Comparison of ENCODE assay signal across 1 cellular context in the genomic region with DNA sequence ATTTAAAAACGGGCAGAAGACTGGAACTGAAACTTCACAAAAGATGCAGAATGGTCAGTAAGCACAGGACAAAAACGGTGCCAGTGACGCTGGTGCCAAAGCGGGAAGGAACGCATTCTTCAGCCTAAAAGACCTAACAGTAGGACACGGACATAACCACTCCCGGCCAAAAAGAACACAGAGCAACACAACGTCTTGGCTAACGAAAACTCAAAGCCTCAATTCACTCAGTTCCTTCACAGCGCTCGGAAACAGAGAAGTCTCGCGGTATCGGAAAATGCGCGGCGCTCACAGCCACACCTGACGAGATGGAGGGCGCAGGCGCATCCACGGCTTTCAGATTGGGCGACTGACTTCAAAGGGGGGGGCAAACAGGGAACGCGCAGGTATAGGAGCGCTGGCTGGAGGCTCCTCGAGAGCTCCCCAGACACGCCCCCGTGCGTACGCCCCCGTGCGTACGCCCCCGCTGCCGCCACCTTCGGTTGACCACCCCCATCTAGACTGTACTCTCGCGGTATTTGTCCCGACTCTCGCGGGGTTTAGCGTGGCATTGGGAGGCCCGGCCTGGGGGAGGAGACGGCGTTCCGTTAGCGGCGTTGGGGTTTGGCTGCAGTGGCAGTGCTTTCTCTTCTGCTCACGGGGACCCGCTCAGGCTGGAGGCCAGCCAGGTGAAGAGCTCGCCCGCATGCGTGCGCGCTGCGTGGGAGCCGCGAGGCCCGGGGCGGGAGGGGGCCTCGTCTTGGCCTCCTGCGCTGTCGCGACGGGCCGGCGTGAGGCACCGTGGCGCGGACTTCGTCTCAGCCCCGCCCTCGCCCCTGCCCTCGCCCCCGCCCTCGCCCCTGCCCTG.
TF ChIP-seq lines count a peak whose summit lies in the region.

TSS of gene NKTR (plus strand) at position 576 of the 847 bp plus-strand sequence. CDS start 321 bp downstream, outside the sequence.

TF ChIP-seq in GM12878, 131 proteins besides CTCF, POLR2A, EP300 and RAD21 (continued from another document and continues in another):
- TF ChIP-seq HDAC6 (IDR thresholded peaks at IDR 0.05; ENCODE audit: unreplicated experiment) (no peak), CREB1 (IDR thresholded peaks at IDR 0.05; ENCODE audit: low read depth) (peak; percentile 63), ATF7 (IDR thresholded peaks at IDR 0.05; ENCODE audit: low read depth) (peak; percentile 98), USF1 (IDR thresholded peaks at IDR 0.05; ENCODE audit: borderline replicate concordance, extremely low read length, insufficient read depth, low read depth, low read length) (no peak), PAX8 (IDR thresholded peaks at IDR 0.05) (no peak), HCFC1 (IDR thresholded peaks at IDR 0.05; ENCODE audit: low read length) (no peak), IKZF2 (IDR thresholded peaks at IDR 0.05) (peak; percentile 23 to 33; a peak in 1 of 4 replicates), USF2 (IDR thresholded peaks at IDR 0.05; ENCODE audit: borderline replicate concordance, low read depth, low read length) (no peak; the same call in 1 of the 2 replicates), NR2F1 (conservative IDR thresholded peaks at IDR 0.05) (peak; percentile 35; the same call in 1 of the 2 replicates), CBX5 (IDR thresholded peaks at IDR 0.05; ENCODE audit: low read depth) (peak; percentile 54; the same call in 1 of the 2 replicates), HDAC2 (IDR thresholded peaks at IDR 0.05) (no peak), SUPT20H (IDR thresholded peaks at IDR 0.05; ENCODE audit: borderline replicate concordance, control insufficient read depth, low read depth, low read length) (no peak), SMARCA5 (IDR thresholded peaks at IDR 0.05) (no peak; the same call in 1 of the 2 replicates), BMI1 (IDR thresholded peaks at IDR 0.05; ENCODE audit: borderline replicate concordance) (no peak), MTA2 (IDR thresholded peaks at IDR 0.05; ENCODE audit: low read depth) (peak; percentile 30; the same call in 1 of the 2 replicates), RCOR1 (conservative IDR thresholded peaks at IDR 0.05; ENCODE audit: low read depth, low read length) (peak; percentile 98), EED (IDR thresholded peaks at IDR 0.05; ENCODE audit: low read depth) (no peak), TARDBP (IDR thresholded peaks at IDR 0.05; ENCODE audit: borderline replicate concordance) (no peak), PAX5 (IDR thresholded peaks at IDR 0.05; ENCODE audit: borderline replicate concordance, low read depth, low read length) (peak; percentile 77), NFIC (IDR thresholded peaks at IDR 0.05; ENCODE audit: low read depth, low read length) (no peak), ZBTB33 (IDR thresholded peaks at IDR 0.05) (no peak), TBL1XR1 (IDR thresholded peaks at IDR 0.05; ENCODE audit: low read depth, low read length) (peak; percentile 56; the same call in 1 of the 2 replicates), ZZZ3 (IDR thresholded peaks at IDR 0.05; ENCODE audit: control insufficient read depth, insufficient read length, low read depth) (no peak), POU2F2 (IDR thresholded peaks at IDR 0.05; ENCODE audit: borderline replicate concordance, low read depth, low read length) (peak; percentile 42), SIX5 (IDR thresholded peaks at IDR 0.05; ENCODE audit: low read depth, low read length, severe bottlenecking) (no peak), ZNF207 (IDR thresholded peaks at IDR 0.05; ENCODE audit: borderline replicate concordance) (peak; percentile 78; the same call in 1 of the 2 replicates), NBN (IDR thresholded peaks at IDR 0.05) (peak; percentile 87), BCL3 (IDR thresholded peaks at IDR 0.05; ENCODE audit: borderline replicate concordance, insufficient read depth, low read depth, low read length, poor library complexity, severe bottlenecking) (peak; percentile 76), BRCA1 (IDR thresholded peaks at IDR 0.05; ENCODE audit: low read depth, low read length) (peak; percentile 88), GATAD2B (conservative IDR thresholded peaks at IDR 0.05; ENCODE audit: low read depth) (peak; percentile 77), ZBED1 (IDR thresholded peaks at IDR 0.05; ENCODE audit: borderline replicate concordance) (peak; percentile 91), NFXL1 (IDR thresholded peaks at IDR 0.05; ENCODE audit: borderline replicate concordance) (no peak), CREM (IDR thresholded peaks at IDR 0.05; ENCODE audit: low read depth) (0 out of 2 replicates have a peak, but pooled peaks have one; percentile 49), RBBP5 (conservative IDR thresholded peaks at IDR 0.05) (no peak), NRF1 (conservative IDR thresholded peaks at IDR 0.05; ENCODE audit: low read depth, low read length) (peak; percentile 81), SREBF2 (IDR thresholded peaks at IDR 0.05; ENCODE audit: low read length) (no peak), SMC3 (IDR thresholded peaks at IDR 0.05; ENCODE audit: borderline replicate concordance, low read length) (no peak), SMAD5 (IDR thresholded peaks at IDR 0.05; ENCODE audit: low read depth) (peak; percentile 77; the same call in 1 of the 2 replicates), BHLHE40 (IDR thresholded peaks at IDR 0.05; ENCODE audit: borderline replicate concordance in 1 of 2, low read depth in 2 of 2, low read length in 1 of 2) (peak; percentile 61 to 82), POLR2AphosphoS5 (IDR thresholded peaks at IDR 0.05; ENCODE audit: low read length) (peak; percentile 97), SUZ12 (IDR thresholded peaks at IDR 0.05; ENCODE audit: unreplicated experiment) (no peak)
- TF ChIP-seq, protein P1, sequence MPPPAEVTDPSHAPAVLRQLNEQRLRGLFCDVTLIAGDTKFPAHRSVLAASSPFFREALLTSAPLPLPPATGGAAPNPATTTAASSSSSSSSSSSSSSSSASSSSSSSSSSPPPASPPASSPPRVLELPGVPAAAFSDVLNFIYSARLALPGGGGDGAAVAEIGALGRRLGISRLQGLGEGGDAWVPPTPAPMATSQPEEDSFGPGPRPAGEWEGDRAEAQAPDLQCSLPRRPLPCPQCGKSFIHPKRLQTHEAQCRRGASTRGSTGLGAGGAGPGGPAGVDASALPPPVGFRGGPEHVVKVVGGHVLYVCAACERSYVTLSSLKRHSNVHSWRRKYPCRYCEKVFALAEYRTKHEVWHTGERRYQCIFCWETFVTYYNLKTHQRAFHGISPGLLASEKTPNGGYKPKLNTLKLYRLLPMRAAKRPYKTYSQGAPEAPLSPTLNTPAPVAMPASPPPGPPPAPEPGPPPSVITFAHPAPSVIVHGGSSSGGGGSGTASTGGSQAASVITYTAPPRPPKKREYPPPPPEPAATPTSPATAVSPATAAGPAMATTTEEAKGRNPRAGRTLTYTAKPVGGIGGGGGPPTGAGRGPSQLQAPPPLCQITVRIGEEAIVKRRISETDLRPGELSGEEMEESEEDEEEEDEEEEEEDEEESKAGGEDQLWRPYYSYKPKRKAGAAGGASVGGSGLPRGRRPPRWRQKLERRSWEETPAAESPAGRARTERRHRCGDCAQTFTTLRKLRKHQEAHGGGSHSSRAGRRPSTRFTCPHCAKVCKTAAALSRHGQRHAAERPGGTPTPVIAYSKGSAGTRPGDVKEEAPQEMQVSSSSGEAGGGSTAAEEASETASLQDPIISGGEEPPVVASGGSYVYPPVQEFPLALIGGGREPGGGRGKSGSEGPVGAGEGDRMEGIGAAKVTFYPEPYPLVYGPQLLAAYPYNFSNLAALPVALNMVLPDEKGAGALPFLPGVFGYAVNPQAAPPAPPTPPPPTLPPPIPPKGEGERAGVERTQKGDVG (CRISPR knock-in tag; IDR thresholded peaks at IDR 0.05), result no peak
- TF ChIP-seq, protein P2, sequence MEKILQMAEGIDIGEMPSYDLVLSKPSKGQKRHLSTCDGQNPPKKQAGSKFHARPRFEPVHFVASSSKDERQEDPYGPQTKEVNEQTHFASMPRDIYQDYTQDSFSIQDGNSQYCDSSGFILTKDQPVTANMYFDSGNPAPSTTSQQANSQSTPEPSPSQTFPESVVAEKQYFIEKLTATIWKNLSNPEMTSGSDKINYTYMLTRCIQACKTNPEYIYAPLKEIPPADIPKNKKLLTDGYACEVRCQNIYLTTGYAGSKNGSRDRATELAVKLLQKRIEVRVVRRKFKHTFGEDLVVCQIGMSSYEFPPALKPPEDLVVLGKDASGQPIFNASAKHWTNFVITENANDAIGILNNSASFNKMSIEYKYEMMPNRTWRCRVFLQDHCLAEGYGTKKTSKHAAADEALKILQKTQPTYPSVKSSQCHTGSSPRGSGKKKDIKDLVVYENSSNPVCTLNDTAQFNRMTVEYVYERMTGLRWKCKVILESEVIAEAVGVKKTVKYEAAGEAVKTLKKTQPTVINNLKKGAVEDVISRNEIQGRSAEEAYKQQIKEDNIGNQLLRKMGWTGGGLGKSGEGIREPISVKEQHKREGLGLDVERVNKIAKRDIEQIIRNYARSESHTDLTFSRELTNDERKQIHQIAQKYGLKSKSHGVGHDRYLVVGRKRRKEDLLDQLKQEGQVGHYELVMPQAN (conservative IDR thresholded peaks at IDR 0.05), result peak; percentile 70; the same call in 1 of the 2 replicates
- TF ChIP-seq, protein P3, sequence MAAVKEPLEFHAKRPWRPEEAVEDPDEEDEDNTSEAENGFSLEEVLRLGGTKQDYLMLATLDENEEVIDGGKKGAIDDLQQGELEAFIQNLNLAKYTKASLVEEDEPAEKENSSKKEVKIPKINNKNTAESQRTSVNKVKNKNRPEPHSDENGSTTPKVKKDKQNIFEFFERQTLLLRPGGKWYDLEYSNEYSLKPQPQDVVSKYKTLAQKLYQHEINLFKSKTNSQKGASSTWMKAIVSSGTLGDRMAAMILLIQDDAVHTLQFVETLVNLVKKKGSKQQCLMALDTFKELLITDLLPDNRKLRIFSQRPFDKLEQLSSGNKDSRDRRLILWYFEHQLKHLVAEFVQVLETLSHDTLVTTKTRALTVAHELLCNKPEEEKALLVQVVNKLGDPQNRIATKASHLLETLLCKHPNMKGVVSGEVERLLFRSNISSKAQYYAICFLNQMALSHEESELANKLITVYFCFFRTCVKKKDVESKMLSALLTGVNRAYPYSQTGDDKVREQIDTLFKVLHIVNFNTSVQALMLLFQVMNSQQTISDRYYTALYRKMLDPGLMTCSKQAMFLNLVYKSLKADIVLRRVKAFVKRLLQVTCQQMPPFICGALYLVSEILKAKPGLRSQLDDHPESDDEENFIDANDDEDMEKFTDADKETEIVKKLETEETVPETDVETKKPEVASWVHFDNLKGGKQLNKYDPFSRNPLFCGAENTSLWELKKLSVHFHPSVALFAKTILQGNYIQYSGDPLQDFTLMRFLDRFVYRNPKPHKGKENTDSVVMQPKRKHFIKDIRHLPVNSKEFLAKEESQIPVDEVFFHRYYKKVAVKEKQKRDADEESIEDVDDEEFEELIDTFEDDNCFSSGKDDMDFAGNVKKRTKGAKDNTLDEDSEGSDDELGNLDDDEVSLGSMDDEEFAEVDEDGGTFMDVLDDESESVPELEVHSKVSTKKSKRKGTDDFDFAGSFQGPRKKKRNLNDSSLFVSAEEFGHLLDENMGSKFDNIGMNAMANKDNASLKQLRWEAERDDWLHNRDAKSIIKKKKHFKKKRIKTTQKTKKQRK (IDR thresholded peaks at IDR 0.05; ENCODE audit: low read depth, low read length), result no peak
- TF ChIP-seq, protein P4, sequence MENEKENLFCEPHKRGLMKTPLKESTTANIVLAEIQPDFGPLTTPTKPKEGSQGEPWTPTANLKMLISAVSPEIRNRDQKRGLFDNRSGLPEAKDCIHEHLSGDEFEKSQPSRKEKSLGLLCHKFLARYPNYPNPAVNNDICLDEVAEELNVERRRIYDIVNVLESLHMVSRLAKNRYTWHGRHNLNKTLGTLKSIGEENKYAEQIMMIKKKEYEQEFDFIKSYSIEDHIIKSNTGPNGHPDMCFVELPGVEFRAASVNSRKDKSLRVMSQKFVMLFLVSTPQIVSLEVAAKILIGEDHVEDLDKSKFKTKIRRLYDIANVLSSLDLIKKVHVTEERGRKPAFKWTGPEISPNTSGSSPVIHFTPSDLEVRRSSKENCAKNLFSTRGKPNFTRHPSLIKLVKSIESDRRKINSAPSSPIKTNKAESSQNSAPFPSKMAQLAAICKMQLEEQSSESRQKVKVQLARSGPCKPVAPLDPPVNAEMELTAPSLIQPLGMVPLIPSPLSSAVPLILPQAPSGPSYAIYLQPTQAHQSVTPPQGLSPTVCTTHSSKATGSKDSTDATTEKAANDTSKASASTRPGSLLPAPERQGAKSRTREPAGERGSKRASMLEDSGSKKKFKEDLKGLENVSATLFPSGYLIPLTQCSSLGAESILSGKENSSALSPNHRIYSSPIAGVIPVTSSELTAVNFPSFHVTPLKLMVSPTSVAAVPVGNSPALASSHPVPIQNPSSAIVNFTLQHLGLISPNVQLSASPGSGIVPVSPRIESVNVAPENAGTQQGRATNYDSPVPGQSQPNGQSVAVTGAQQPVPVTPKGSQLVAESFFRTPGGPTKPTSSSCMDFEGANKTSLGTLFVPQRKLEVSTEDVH (IDR thresholded peaks at IDR 0.05; ENCODE audit: low read depth, partially characterized antibody), result peak; percentile 26
